Comparison of ENCODE assay signal across 21 cellular contexts in genomic region chr4:7388627-7389026, GRCh38. TPM values are rescaled to one million over a fixed set of nuclear protein-coding genes. Genes with fewer than 3 reads are reported as not detected.
DNase-seq lines count a peak whose midpoint lies in the region; ATAC-seq, FAIRE-seq and TF ChIP-seq lines count a peak whose summit lies in the region.
"Had no signal": no experiment of that assay in that cellular context is flagged by ENCODE, and none has a peak within 500 bp of the region (broad histone marks: within the 10 kb centered on the region; RNA-seq: fewer than 3 reads in every experiment).

No MANE protein-coding gene starts in this region.

- peaks cover 3% of the 10 kb centered on the region for H3K79me1 ChIP-seq in neuronal stem cell (ENCODE audit: low read depth, low read length)

- H3K27ac Mint-ChIP-seq in activated CD4-positive, alpha-beta memory T cell treated with anti-CD3 and anti-CD28 coated beads, Interleukin-2, amount 10 ng/mL, durations not matched to agents 7 days and 5 days, result no peak overlapping the region
- H3K27ac Mint-ChIP-seq in activated CD4-positive, alpha-beta memory T cell treated with anti-CD3 and anti-CD28 coated beads for 36 hours, result no peak overlapping the region
- H3K27ac Mint-ChIP-seq in astrocyte (ENCODE audit: unreplicated experiment) (peak overlapping the region; percentile 47), GM23338 (no peak overlapping the region)
- H3K27ac Mint-ChIP-seq: CD14-positive monocyte had no signal

- intact Hi-C loops in activated CD4-positive, alpha-beta memory T cell treated with anti-CD3 and anti-CD28 coated beads for 36 hours (cut with micrococcal nuclease), result no loop called here

- H3K9ac ChIP-seq in BLaER1, result no peak overlapping the region
- H3K9ac ChIP-seq in astrocyte (ENCODE audit: low read length), result no peak overlapping the region
- no peak overlapping the region for H3K9ac ChIP-seq in neuronal stem cell (ENCODE audit: low read depth, low read length, poor library complexity)

- no peak overlapping the region for H2BK120ac ChIP-seq in neuronal stem cell (ENCODE audit: low read depth, low read length)

- H4K20me1 ChIP-seq in BLaER1 (peaks cover 32% of the 10 kb centered on the region; the same call in 1 of the 2 replicates), astrocyte (ENCODE audit: insufficient read depth, low read length) (peaks cover 49% of the 10 kb centered on the region), GM23338 (replicated peaks; ENCODE audit: insufficient read depth) (no peaks in the 10 kb centered on the region)

- H2AFZ ChIP-seq in astrocyte (ENCODE audit: low read depth, low read length) (no peak overlapping the region), neuronal stem cell (ENCODE audit: low read length) (no peak overlapping the region), GM23338 (no peak overlapping the region)

- H2BK5ac ChIP-seq in neuronal stem cell (ENCODE audit: low read length), result no peak overlapping the region

- H3K4ac ChIP-seq in neuronal stem cell (ENCODE audit: low read length), result no peak overlapping the region

- no peak overlapping the region for H3K23ac ChIP-seq in neuronal stem cell (ENCODE audit: low read depth, low read length, poor library complexity)

- H3K4me2 ChIP-seq in BLaER1 (peak overlapping the region; percentile 40), astrocyte (ENCODE audit: low read length) (no peak overlapping the region), neuronal stem cell (ENCODE audit: insufficient read depth, low read length, poor library complexity, severe bottlenecking) (no peak overlapping the region), GM23338 (no peak overlapping the region)

- 0 out of 2 replicates have a peak, but pooled peaks cover 4% of the 10 kb centered on the region for H3F3A ChIP-seq in GM23338 (replicated peaks; ENCODE audit: low read depth)

- ATAC-seq in GM23338, result no peak

- H3K14ac ChIP-seq in neuronal stem cell (ENCODE audit: low read length), result no peak overlapping the region

- H3K4me1 ChIP-seq in BLaER1, result peaks cover 84% of the 10 kb centered on the region
- H3K4me1 ChIP-seq in astrocyte (ENCODE audit: insufficient read depth, low read length), result peaks cover 10% of the 10 kb centered on the region
- H3K4me1 ChIP-seq in neuronal stem cell (ENCODE audit: control insufficient read depth in 2 of 2, insufficient read depth in 1 of 2, low read depth in 1 of 2, low read length in 2 of 2), result peaks cover 0 to 7% of the 10 kb centered on the region in 2 donors
- H3K4me1 ChIP-seq in GM23338 (ENCODE audit: insufficient read depth), result no peaks in the 10 kb centered on the region

- H3K18ac ChIP-seq in neuronal stem cell (ENCODE audit: low read length), result no peak overlapping the region

- in situ Hi-C loops in brain microvascular endothelial cell (cut with HindIII; ENCODE audit: low pct_ligation_motif_present, low sequenced_read_pairs), result no loop called here

- no peak overlapping the region for H3K4me3 Mint-ChIP-seq in activated CD4-positive, alpha-beta memory T cell treated with anti-CD3 and anti-CD28 coated beads, Interleukin-2, amount 10 ng/mL, durations not matched to agents 7 days and 5 days
- no peak overlapping the region for H3K4me3 Mint-ChIP-seq in activated CD4-positive, alpha-beta memory T cell treated with anti-CD3 and anti-CD28 coated beads for 36 hours
- H3K4me3 Mint-ChIP-seq in astrocyte (ENCODE audit: unreplicated experiment) (no peak overlapping the region), GM23338 (no peak overlapping the region)
- H3K4me3 Mint-ChIP-seq: CD14-positive monocyte had no signal

- no peak overlapping the region for H4K8ac ChIP-seq in neuronal stem cell (ENCODE audit: low read depth, low read length)

- no peaks in the 10 kb centered on the region for H3K36me3 Mint-ChIP-seq in activated CD4-positive, alpha-beta memory T cell treated with anti-CD3 and anti-CD28 coated beads, Interleukin-2, amount 10 ng/mL, durations not matched to agents 7 days and 5 days (ENCODE audit: low read depth)
- no peaks in the 10 kb centered on the region for H3K36me3 Mint-ChIP-seq in activated CD4-positive, alpha-beta memory T cell treated with anti-CD3 and anti-CD28 coated beads for 36 hours
- H3K36me3 Mint-ChIP-seq in astrocyte (ENCODE audit: low read depth, unreplicated experiment) (peaks cover 3% of the 10 kb centered on the region), GM23338 (ENCODE audit: low read depth) (no peaks in the 10 kb centered on the region)
- H3K36me3 Mint-ChIP-seq: CD14-positive monocyte had no signal

- no peaks in the 10 kb centered on the region for H3K27me3 Mint-ChIP-seq in activated CD4-positive, alpha-beta memory T cell treated with anti-CD3 and anti-CD28 coated beads, Interleukin-2, amount 10 ng/mL, durations not matched to agents 7 days and 5 days
- H3K27me3 Mint-ChIP-seq in activated CD4-positive, alpha-beta memory T cell treated with anti-CD3 and anti-CD28 coated beads for 36 hours, result peaks cover 2% of the 10 kb centered on the region
- peaks cover 15% of the 10 kb centered on the region for H3K27me3 Mint-ChIP-seq in astrocyte (ENCODE audit: low read depth, unreplicated experiment)
- H3K27me3 Mint-ChIP-seq in GM23338 (ENCODE audit: insufficient read depth, low read depth, poor library complexity), result peaks cover 10% of the 10 kb centered on the region

- POLR2A ChIA-PET in activated CD4-positive, alpha-beta memory T cell treated with anti-CD3 and anti-CD28 coated beads, Interleukin-2, amount 10 ng/mL, durations not matched to agents 7 days and 5 days (lab: Charles Lee), result no interaction called here
- POLR2A ChIA-PET in activated CD4-positive, alpha-beta memory T cell treated with anti-CD3 and anti-CD28 coated beads for 36 hours (lab: Charles Lee), result no interaction called here

- no peaks in the 10 kb centered on the region for H3K4me1 Mint-ChIP-seq in activated CD4-positive, alpha-beta memory T cell treated with anti-CD3 and anti-CD28 coated beads, Interleukin-2, amount 10 ng/mL, durations not matched to agents 7 days and 5 days
- no peaks in the 10 kb centered on the region for H3K4me1 Mint-ChIP-seq in activated CD4-positive, alpha-beta memory T cell treated with anti-CD3 and anti-CD28 coated beads for 36 hours (ENCODE audit: low read depth)
- peaks cover 27% of the 10 kb centered on the region for H3K4me1 Mint-ChIP-seq in astrocyte (ENCODE audit: low read depth, unreplicated experiment)
- H3K4me1 Mint-ChIP-seq in GM23338, result peaks cover 3% of the 10 kb centered on the region; the same call in 2 of the 3 replicates
- H3K4me1 Mint-ChIP-seq: CD14-positive monocyte had no signal

- H3K9me2 ChIP-seq in GM23338 (ENCODE audit: insufficient read depth), result no peaks in the 10 kb centered on the region

- no peak overlapping the region for H2BK12ac ChIP-seq in neuronal stem cell (ENCODE audit: low read length)

- H4K91ac ChIP-seq in neuronal stem cell (ENCODE audit: low read depth, low read length, poor library complexity), result no peak overlapping the region

- no peaks in the 10 kb centered on the region for H3K9me3 ChIP-seq in BLaER1
- H3K9me3 ChIP-seq in astrocyte (ENCODE audit: insufficient read depth, low read depth, low read length), result no peaks in the 10 kb centered on the region
- peaks cover 0 to 2% of the 10 kb centered on the region in 2 donors for H3K9me3 ChIP-seq in neuronal stem cell (replicated peaks in 1 of 2; ENCODE audit: control insufficient read depth in 2 of 2, insufficient read depth in 1 of 2, low read depth in 1 of 2, low read length in 2 of 2)

- no peak overlapping the region for H3K27ac ChIP-seq in BLaER1
- no peak overlapping the region for H3K27ac ChIP-seq in astrocyte (ENCODE audit: low read depth, low read length)
- H3K27ac ChIP-seq in neuronal stem cell (replicated peaks; ENCODE audit: low read length), result no peak overlapping the region
- H3K27ac ChIP-seq in GM23338 (ENCODE audit: low read depth), result no peak overlapping the region
- no peak overlapping the region for H3K27ac ChIP-seq in brain microvascular endothelial cell

- H3K4me3 ChIP-seq in BLaER1 (no peak overlapping the region), astrocyte (ENCODE audit: insufficient read depth, low read depth, low read length) (no peak overlapping the region), neuronal stem cell (ENCODE audit: low read length in 2 of 2) (no peak overlapping the region), GM23338 (no peak overlapping the region), brain microvascular endothelial cell (ENCODE audit: low read depth, low read length) (no peak overlapping the region)

- WGBS in neuronal stem cell (ENCODE audit: extremely low coverage in 2 of 2, insufficient read length in 2 of 2, insufficient replicate concordance in 1 of 2), 2 donors, result no CpG with 5 or more reads among the region's 13 CpGs

- H2BK15ac ChIP-seq in neuronal stem cell (ENCODE audit: low read length), result peak overlapping the region; percentile 15

- no peaks in the 10 kb centered on the region for H3K27me3 ChIP-seq in BLaER1
- H3K27me3 ChIP-seq in astrocyte (ENCODE audit: insufficient read depth, low read length), result peaks cover 3% of the 10 kb centered on the region
- peaks cover 0 to 4% (median 0%) of the 10 kb centered on the region in 3 experiments for H3K27me3 ChIP-seq in neuronal stem cell (ENCODE audit: control insufficient read depth in 3 of 3, insufficient read depth in 3 of 3, low read depth in 1 of 3, low read length in 3 of 3)
- H3K27me3 ChIP-seq in GM23338 (ENCODE audit: insufficient read depth), result no peaks in the 10 kb centered on the region
- peaks cover 4% of the 10 kb centered on the region for H3K27me3 ChIP-seq in brain microvascular endothelial cell (replicated peaks)

- CTCF ChIA-PET in activated CD4-positive, alpha-beta memory T cell treated with anti-CD3 and anti-CD28 coated beads, Interleukin-2, amount 10 ng/mL, durations not matched to agents 7 days and 5 days (lab: Charles Lee), result no interaction called here
- CTCF ChIA-PET in activated CD4-positive, alpha-beta memory T cell treated with anti-CD3 and anti-CD28 coated beads for 36 hours (lab: Charles Lee), result no interaction called here

- no peak for FAIRE-seq in astrocyte (lab: Jason Lieb, UNC)
- FAIRE-seq: H54, RCC 7860 had no signal

- peak; percentile 10 for DNase-seq in activated CD4-positive, alpha-beta memory T cell treated with anti-CD3 and anti-CD28 coated beads, Interleukin-2, amount 10 ng/mL, durations not matched to agents 7 days and 5 days
- no peak for DNase-seq in activated CD4-positive, alpha-beta memory T cell treated with anti-CD3 and anti-CD28 coated beads for 36 hours
- no peak for DNase-seq in astrocyte (ENCODE audit: low read depth)
- DNase-seq in neuronal stem cell (ENCODE audit: low spot score), result no peak
- DNase-seq in germinal center (ENCODE audit: low spot score), result no peak
- no peak for DNase-seq in GM23338 (ENCODE audit: low spot score)
- DNase-seq in brain microvascular endothelial cell, result no peak
- DNase-seq: 8988T, EL, GF-D8, Karpas-422, NCI-H1694, NCI-H2081, NCI-H2171 treated with DMSO at 0.1 percent for 48 hours, NCI-H524 treated with DMSO at 0.1 percent for 48 hours, OCI-M1 had no signal

- H3K36me3 ChIP-seq in BLaER1 (no peaks in the 10 kb centered on the region), astrocyte (ENCODE audit: insufficient read depth, low read length) (no peaks in the 10 kb centered on the region), neuronal stem cell (replicated peaks in 1 of 2; ENCODE audit: control insufficient read depth in 2 of 2, insufficient read depth in 2 of 2, low read length in 2 of 2) (no peaks in the 10 kb centered on the region), GM23338 (ENCODE audit: insufficient read depth) (no peaks in the 10 kb centered on the region), brain microvascular endothelial cell (replicated peaks) (no peaks in the 10 kb centered on the region)

- peaks cover 15% of the 10 kb centered on the region for H3K9me3 Mint-ChIP-seq in activated CD4-positive, alpha-beta memory T cell treated with anti-CD3 and anti-CD28 coated beads, Interleukin-2, amount 10 ng/mL, durations not matched to agents 7 days and 5 days
- H3K9me3 Mint-ChIP-seq in activated CD4-positive, alpha-beta memory T cell treated with anti-CD3 and anti-CD28 coated beads for 36 hours, result peaks cover 11% of the 10 kb centered on the region
- H3K9me3 Mint-ChIP-seq in astrocyte (ENCODE audit: unreplicated experiment), result peaks cover 2% of the 10 kb centered on the region
- H3K9me3 Mint-ChIP-seq in GM23338, result no peaks in the 10 kb centered on the region

- H2AK5ac ChIP-seq in neuronal stem cell (ENCODE audit: low read depth, low read length), result no peak overlapping the region

- TF ChIP-seq CTCF in astrocyte (IDR thresholded peaks at IDR 0.05; ENCODE audit: insufficient read depth, low read depth, low read length), result no peak
- TF ChIP-seq CTCF in GM23338 (conservative IDR thresholded peaks at IDR 0.05; ENCODE audit: low read depth in 2 of 2), result no peak
- TF ChIP-seq CTCF in brain microvascular endothelial cell (IDR thresholded peaks at IDR 0.05; ENCODE audit: low read depth, low read length, missing control alignments), result no peak

- H3K79me2 ChIP-seq in astrocyte (ENCODE audit: insufficient read depth, low read length), result no peaks in the 10 kb centered on the region
- no peaks in the 10 kb centered on the region for H3K79me2 ChIP-seq in GM23338 (replicated peaks; ENCODE audit: insufficient read depth)

RNA-seq across cellular contexts. Expression of gene PSAPL1, which starts 46.1 kb away (rescaled TPM):
- not detected for total RNA-seq in activated CD4-positive, alpha-beta memory T cell treated with anti-CD3 and anti-CD28 coated beads, Interleukin-2, amount 10 ng/mL, durations not matched to agents 7 days and 5 days
- not detected for total RNA-seq in activated CD4-positive, alpha-beta memory T cell treated with anti-CD3 and anti-CD28 coated beads for 36 hours
- total RNA-seq in astrocyte, result not detected in 2 replicates
- 0.01 TPM for polyA plus RNA-seq in neuronal stem cell (2013, experiment 1 of 2)
- polyA plus RNA-seq in neuronal stem cell (2013, experiment 2 of 2), result not detected
- not detected in 2 replicates for total RNA-seq in GM23338 (2014; rRNA removed; shearing (Covaris generic))
- polyA plus RNA-seq in GM23338 (2016; fragmentation: Nextera tagmentation; extraction: Ambion mirVana), result not detected in 2 replicates
- total RNA-seq: MCF 10A had no signal
- polyA plus RNA-seq: CD14-positive monocyte had no signal
